1 cellular context compared by ENCODE assay signal in genomic region chr15:76347507-76348055, GRCh38.
TF ChIP-seq lines count a peak whose summit lies in the region.

No MANE protein-coding gene starts in this region.

TF ChIP-seq in HepG2, 621 proteins besides CTCF, POLR2A, EP300 and RAD21:
- TF ChIP-seq HNRNPK (IDR thresholded peaks at IDR 0.05; ENCODE audit: low read depth, low read length, poor library complexity, severe bottlenecking) (no peak), SP140L (CRISPR knock-in tag; IDR thresholded peaks at IDR 0.05; ENCODE audit: borderline replicate concordance) (no peak), GATAD1 (CRISPR knock-in tag; IDR thresholded peaks at IDR 0.05) (no peak), THYN1 (CRISPR knock-in tag; IDR thresholded peaks at IDR 0.05; ENCODE audit: borderline replicate concordance, low read depth) (no peak), ZNF616 (CRISPR knock-in tag; IDR thresholded peaks at IDR 0.05; ENCODE audit: low read depth) (no peak), ZNF773 (CRISPR knock-in tag; IDR thresholded peaks at IDR 0.05; ENCODE audit: borderline replicate concordance) (no peak), RAD51 (IDR thresholded peaks at IDR 0.05; ENCODE audit: borderline replicate concordance) (no peak), ZNF780A (CRISPR knock-in tag; IDR thresholded peaks at IDR 0.05) (no peak), HDAC2 (CRISPR knock-in tag; IDR thresholded peaks at IDR 0.05) (no peak), NCOA1 (CRISPR knock-in tag; IDR thresholded peaks at IDR 0.05) (no peak), RXRA (CRISPR knock-in tag; IDR thresholded peaks at IDR 0.05) (no peak), ZNF768 (CRISPR knock-in tag; IDR thresholded peaks at IDR 0.05) (no peak), PAXIP1 (CRISPR knock-in tag; conservative IDR thresholded peaks at IDR 0.05) (no peak), ISX (CRISPR knock-in tag; conservative IDR thresholded peaks at IDR 0.05) (no peak), PRMT3 (CRISPR knock-in tag; IDR thresholded peaks at IDR 0.05; ENCODE audit: borderline replicate concordance, low read depth) (no peak), ZNF3 (CRISPR knock-in tag; IDR thresholded peaks at IDR 0.05) (no peak), ZNF619 (CRISPR knock-in tag; IDR thresholded peaks at IDR 0.05) (no peak)
- TF ChIP-seq, protein P1, sequence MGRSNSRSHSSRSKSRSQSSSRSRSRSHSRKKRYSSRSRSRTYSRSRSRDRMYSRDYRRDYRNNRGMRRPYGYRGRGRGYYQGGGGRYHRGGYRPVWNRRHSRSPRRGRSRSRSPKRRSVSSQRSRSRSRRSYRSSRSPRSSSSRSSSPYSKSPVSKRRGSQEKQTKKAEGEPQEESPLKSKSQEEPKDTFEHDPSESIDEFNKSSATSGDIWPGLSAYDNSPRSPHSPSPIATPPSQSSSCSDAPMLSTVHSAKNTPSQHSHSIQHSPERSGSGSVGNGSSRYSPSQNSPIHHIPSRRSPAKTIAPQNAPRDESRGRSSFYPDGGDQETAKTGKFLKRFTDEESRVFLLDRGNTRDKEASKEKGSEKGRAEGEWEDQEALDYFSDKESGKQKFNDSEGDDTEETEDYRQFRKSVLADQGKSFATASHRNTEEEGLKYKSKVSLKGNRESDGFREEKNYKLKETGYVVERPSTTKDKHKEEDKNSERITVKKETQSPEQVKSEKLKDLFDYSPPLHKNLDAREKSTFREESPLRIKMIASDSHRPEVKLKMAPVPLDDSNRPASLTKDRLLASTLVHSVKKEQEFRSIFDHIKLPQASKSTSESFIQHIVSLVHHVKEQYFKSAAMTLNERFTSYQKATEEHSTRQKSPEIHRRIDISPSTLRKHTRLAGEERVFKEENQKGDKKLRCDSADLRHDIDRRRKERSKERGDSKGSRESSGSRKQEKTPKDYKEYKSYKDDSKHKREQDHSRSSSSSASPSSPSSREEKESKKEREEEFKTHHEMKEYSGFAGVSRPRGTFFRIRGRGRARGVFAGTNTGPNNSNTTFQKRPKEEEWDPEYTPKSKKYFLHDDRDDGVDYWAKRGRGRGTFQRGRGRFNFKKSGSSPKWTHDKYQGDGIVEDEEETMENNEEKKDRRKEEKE (IDR thresholded peaks at IDR 0.05) = no peak
TF ChIP-seq in HepG2: peak in this region for 0.
